9 cellular contexts compared by ENCODE assay signal in the genomic region with DNA sequence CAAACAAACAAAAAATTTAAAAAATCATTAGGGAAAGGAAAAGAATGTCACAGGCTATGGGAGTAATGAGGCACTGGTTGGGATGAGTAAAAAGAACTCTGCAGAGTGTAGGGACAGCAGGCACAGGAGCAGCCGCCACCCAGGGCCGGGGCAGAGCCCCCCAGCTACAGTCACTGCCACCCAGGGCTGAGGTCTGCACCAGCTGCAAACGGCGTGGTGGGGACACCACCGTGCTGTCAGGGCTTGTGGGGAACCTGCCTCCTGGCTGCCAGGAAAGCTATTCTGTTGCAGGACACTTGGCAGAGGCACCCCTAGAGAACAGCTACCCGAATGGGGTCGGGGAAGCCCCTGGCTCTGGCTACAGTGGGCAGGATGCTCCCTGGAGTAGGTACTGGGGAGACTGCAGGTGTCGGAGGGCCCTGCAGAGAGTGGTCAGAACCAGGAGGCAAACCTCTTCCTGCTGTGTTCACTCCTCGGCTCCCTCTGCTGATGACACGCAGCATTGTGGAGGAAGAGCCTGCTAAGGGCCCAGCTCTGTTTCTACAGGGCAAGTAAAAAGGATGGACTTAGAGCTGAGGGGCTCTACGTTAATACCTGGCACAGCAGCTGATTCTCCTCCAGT. TPM values are rescaled to one million over a fixed set of nuclear protein-coding genes. Genes with fewer than 3 reads are reported as not detected.
A peak's percentile ranks its signal among the peaks of the same experiment; 100 is the strongest.
DNase-seq lines count a peak whose midpoint lies in the region; ATAC-seq and TF ChIP-seq lines count a peak whose summit lies in the region.
"Had no signal": no experiment of that assay in that cellular context is flagged by ENCODE, and none has a peak within 500 bp of the region (broad histone marks: within the 10 kb centered on the region; RNA-seq: fewer than 3 reads in every experiment).

No MANE protein-coding gene starts in this region.

- H3K27me3 Mint-ChIP-seq in endodermal cell (ENCODE audit: insufficient read depth) (no peaks in the 10 kb centered on the region), osteocyte (ENCODE audit: unreplicated experiment) (no peaks in the 10 kb centered on the region)
- H3K27me3 Mint-ChIP-seq in CD8-positive, alpha-beta memory T cell: no peaks in the 10 kb centered on the region

- no peaks in the 10 kb centered on the region for H3K9me3 ChIP-seq in PC-3 (ENCODE audit: low read length)
- H3K9me3 ChIP-seq in endodermal cell (ENCODE audit: control insufficient read depth, low read length): no peaks in the 10 kb centered on the region
- H3K9me3 ChIP-seq in vagina: no peaks in the 10 kb centered on the region
- no peaks in the 10 kb centered on the region for H3K9me3 ChIP-seq in CD8-positive, alpha-beta memory T cell (ENCODE audit: low read length)
- H3K9me3 ChIP-seq: neutrophil had no signal

- H3K4me2 ChIP-seq in PC-3 (ENCODE audit: low read length): no peak overlapping the region

- no peak for TF ChIP-seq POLR2A in vagina (IDR thresholded peaks at IDR 0.05)

- TF ChIP-seq CTCF in GM12872 (IDR thresholded peaks at IDR 0.05; ENCODE audit: insufficient read depth, low read depth, low read length) (peak; percentile 45; the same call in 2 of the 3 replicates), PC-3 (conservative IDR thresholded peaks at IDR 0.05; ENCODE audit: low read depth, low read length) (peak; percentile 43; the same call in 1 of the 2 replicates), endodermal cell (conservative IDR thresholded peaks at IDR 0.05) (peak; percentile 74), osteocyte (IDR thresholded peaks at IDR 0.05) (peak; percentile 43), vagina (IDR thresholded peaks at IDR 0.05) (no peak)

- DNase-seq in COLO668 (lab: John Stamatoyannopoulos, UW; ENCODE audit: unreplicated experiment): peak; percentile 53
- peak; percentile 45 for DNase-seq in PC-3
- DNase-seq in endodermal cell: peak; percentile 91
- no peak for DNase-seq in osteocyte (ENCODE audit: extremely low spot score, unreplicated experiment)
- no peak for DNase-seq in vagina (ENCODE audit: extremely low spot score in 2 of 2)
- no peak for DNase-seq in CD8-positive, alpha-beta memory T cell

- H3K4me3 Mint-ChIP-seq in endodermal cell (no peak overlapping the region), osteocyte (ENCODE audit: unreplicated experiment) (no peak overlapping the region)
- no peak overlapping the region for H3K4me3 Mint-ChIP-seq in CD8-positive, alpha-beta memory T cell

- H4K20me1 ChIP-seq in PC-3 (ENCODE audit: low read length): no peaks in the 10 kb centered on the region

- H3K27me3 ChIP-seq in PC-3 (ENCODE audit: low read length) (no peaks in the 10 kb centered on the region), endodermal cell (ENCODE audit: control insufficient read depth, insufficient read depth, low read length, poor library complexity, severe bottlenecking) (no peaks in the 10 kb centered on the region), vagina (no peaks in the 10 kb centered on the region)
- H3K27me3 ChIP-seq in CD8-positive, alpha-beta memory T cell (ENCODE audit: insufficient read depth, low read length, poor library complexity, severe bottlenecking): no peaks in the 10 kb centered on the region
- H3K27me3 ChIP-seq: neutrophil had no signal

- no peak overlapping the region for H3K9ac ChIP-seq in PC-3 (ENCODE audit: low read length)
- H3K9ac ChIP-seq in endodermal cell (ENCODE audit: extremely low read depth, low read length, poor library complexity, severe bottlenecking): no peak overlapping the region

- no peaks in the 10 kb centered on the region for H3K36me3 ChIP-seq in PC-3 (ENCODE audit: low read depth, low read length)
- H3K36me3 ChIP-seq in endodermal cell (ENCODE audit: control insufficient read depth, insufficient read depth, low read length): peaks cover 38% of the 10 kb centered on the region
- H3K36me3 ChIP-seq in vagina: peaks cover 0 to 10% of the 10 kb centered on the region in 2 donors
- no peaks in the 10 kb centered on the region for H3K36me3 ChIP-seq in CD8-positive, alpha-beta memory T cell (ENCODE audit: insufficient read depth, low read length)

- H3K9me3 Mint-ChIP-seq in endodermal cell: peaks cover 3% of the 10 kb centered on the region
- H3K9me3 Mint-ChIP-seq in osteocyte (ENCODE audit: unreplicated experiment): no peaks in the 10 kb centered on the region
- H3K9me3 Mint-ChIP-seq in CD8-positive, alpha-beta memory T cell: no peaks in the 10 kb centered on the region

- H3K27ac Mint-ChIP-seq in endodermal cell (no peak overlapping the region), osteocyte (ENCODE audit: unreplicated experiment) (no peak overlapping the region)
- H3K27ac Mint-ChIP-seq in CD8-positive, alpha-beta memory T cell: peak overlapping the region in 2 of 8 donors; percentile 41 to 51

- H3K4me1 ChIP-seq in PC-3 (ENCODE audit: insufficient read depth, low read length) (no peaks in the 10 kb centered on the region), endodermal cell (ENCODE audit: control insufficient read depth, insufficient read depth, low read length) (peaks cover 22% of the 10 kb centered on the region), vagina (no peaks in the 10 kb centered on the region)
- no peaks in the 10 kb centered on the region for H3K4me1 ChIP-seq in CD8-positive, alpha-beta memory T cell (ENCODE audit: insufficient read depth, low read length)

- BruUV-seq in PC-3 (replicated peaks; lab: Mats Ljungman, UMichigan): no TSS peak

- POLR2A ChIA-PET in PC-3 (lab: Charles Lee; ENCODE audit: unreplicated experiment): no interaction called here
- POLR2A ChIA-PET in CD8-positive, alpha-beta memory T cell (lab: Charles Lee): no interaction called here

- H3K27ac ChIP-seq in PC-3 (ENCODE audit: low read length) (no peak overlapping the region), endodermal cell (ENCODE audit: low read depth, low read length) (peak overlapping the region; percentile 6), vagina (no peak overlapping the region)
- H3K27ac ChIP-seq in CD8-positive, alpha-beta memory T cell (ENCODE audit: low read depth, low read length): no peak overlapping the region
- H3K27ac ChIP-seq: neutrophil had no signal

- CTCF ChIA-PET in PC-3 (lab: Charles Lee): interaction anchor here (0.6 kb wide), 1 partner anchor 158 kb away, joined by 7 read pairs; no protein-coding TSS in a partner anchor
- CTCF ChIA-PET in CD8-positive, alpha-beta memory T cell (lab: Charles Lee): interaction anchor here (1.0 kb wide), 1 partner anchor 388 kb away, joined by 5 read pairs; no protein-coding TSS in a partner anchor

- no peaks in the 10 kb centered on the region for H3K79me2 ChIP-seq in PC-3 (ENCODE audit: low read length)

- H3K36me3 Mint-ChIP-seq in endodermal cell (ENCODE audit: low read depth) (peaks cover 57% of the 10 kb centered on the region), osteocyte (ENCODE audit: unreplicated experiment) (peaks cover 23% of the 10 kb centered on the region)
- peaks cover 0 to 35% (median 2%) of the 10 kb centered on the region in 3 donors for H3K36me3 Mint-ChIP-seq in CD8-positive, alpha-beta memory T cell

- no peaks in the 10 kb centered on the region for H3K9me2 ChIP-seq in PC-3 (replicated peaks; ENCODE audit: low read length)

- H3F3A ChIP-seq in PC-3 (ENCODE audit: low read length, unreplicated experiment): no peaks in the 10 kb centered on the region

- peaks cover 15% of the 10 kb centered on the region for H3K4me1 Mint-ChIP-seq in endodermal cell
- peaks cover 11% of the 10 kb centered on the region for H3K4me1 Mint-ChIP-seq in osteocyte (ENCODE audit: unreplicated experiment)
- H3K4me1 Mint-ChIP-seq in CD8-positive, alpha-beta memory T cell: peaks cover 0 to 6% (median 1%) of the 10 kb centered on the region in 3 donors

- WGBS in endodermal cell (ENCODE audit: insufficient coverage in 1 of 2, insufficient read length in 1 of 2), 2 experiments: 82 to 90% methylated on average over 7 to 11 of the region's 11 CpGs

- H2AFZ ChIP-seq in PC-3 (ENCODE audit: low read length): no peak overlapping the region

- no peak overlapping the region for H3K4me3 ChIP-seq in PC-3 (ENCODE audit: low read length)
- no peak overlapping the region for H3K4me3 ChIP-seq in endodermal cell (ENCODE audit: low read length)
- no peak overlapping the region for H3K4me3 ChIP-seq in vagina
- H3K4me3 ChIP-seq in CD8-positive, alpha-beta memory T cell (ENCODE audit: low read length): no peak overlapping the region

- ATAC-seq in PC-3 (peak; percentile 81), HG03095 (IDR thresholded peaks at IDR 0.05; ENCODE audit: unreplicated experiment) (no peak)

- intact Hi-C loops in PC-3 (cut with micrococcal nuclease): no loop called here
- intact Hi-C loops in vagina (cut with DNase I): no loop called here

RNA-seq across cellular contexts. Expression of a gene that starts 32.3 kb away (rescaled TPM):
- 60.4 and 78.1 TPM in 2 replicates for total RNA-seq in PC-3 (2014; rRNA removed)
- 10 to 100 TPM; 55.3 to 76.1 TPM for total RNA-seq in endodermal cell
- 23.1 TPM for polyA plus RNA-seq in endodermal cell (2013, experiment 1 of 2)
- 20.1 TPM for polyA plus RNA-seq in endodermal cell (2013, experiment 2 of 2)
- total RNA-seq in osteocyte: 38.3 and 39.9 TPM in 2 replicates
- 38.3 TPM for total RNA-seq in vagina
- total RNA-seq in CD8-positive, alpha-beta memory T cell: 10 to 100 TPM; 91.9 to 98.6 TPM
- 15.5 TPM for polyA plus RNA-seq in CD8-positive, alpha-beta memory T cell

Comparison
In these comparisons a context has a peak if more than half of its experiments do, and no peak if none do; other contexts are left out.
1. DNase-seq: peak in COLO668 (single experiment), PC-3 (single experiment) and endodermal cell (single experiment); none in osteocyte (single experiment), vagina (0 of 2) and CD8-positive, alpha-beta memory T cell (0 of 5).
2. CTCF ChIP-seq: peak in GM12872 (single experiment), PC-3 (single experiment), endodermal cell (single experiment) and osteocyte (single experiment); none in vagina (0 of 3).